ENCODE assay signal across 1 cellular context in genomic region chr12:25257590-25258324, GRCh38.
TF ChIP-seq lines count a peak whose summit lies in the region.

No MANE protein-coding gene starts in this region.

TF ChIP-seq in HepG2, 621 proteins besides CTCF, POLR2A, EP300 and RAD21 (continued from another document and continues in another):
- TF ChIP-seq MLXIP (CRISPR knock-in tag; IDR thresholded peaks at IDR 0.05; ENCODE audit: borderline replicate concordance), result no peak
- peak; percentile 93 for TF ChIP-seq TEAD3 (CRISPR knock-in tag; optimal IDR thresholded peaks at IDR 0.05; ENCODE audit: borderline replicate concordance)
- 0 out of 2 replicates have a peak, but pooled peaks have one; percentile 45 for TF ChIP-seq NCOA2 (CRISPR knock-in tag; IDR thresholded peaks at IDR 0.05)
- TF ChIP-seq ZNF101 (CRISPR knock-in tag; IDR thresholded peaks at IDR 0.05; ENCODE audit: borderline replicate concordance, low read depth), result no peak
- TF ChIP-seq ZNF468 (CRISPR knock-in tag; IDR thresholded peaks at IDR 0.05), result no peak
- TF ChIP-seq ZNF652 (CRISPR knock-in tag; IDR thresholded peaks at IDR 0.05; ENCODE audit: borderline replicate concordance, low read depth), result peak; percentile 74; the same call in 1 of the 2 replicates
- TF ChIP-seq PCBP1 (IDR thresholded peaks at IDR 0.05; ENCODE audit: borderline replicate concordance, low read depth, low read length), result no peak
- 0 out of 2 replicates have a peak, but pooled peaks have one; percentile 10 for TF ChIP-seq THAP11 (CRISPR knock-in tag; IDR thresholded peaks at IDR 0.05)
- TF ChIP-seq PRPF4 (IDR thresholded peaks at IDR 0.05; ENCODE audit: low read depth, low read length, poor library complexity, severe bottlenecking), result no peak
- TF ChIP-seq ZNF333 (CRISPR knock-in tag; IDR thresholded peaks at IDR 0.05; ENCODE audit: borderline replicate concordance), result no peak
- TF ChIP-seq ZNF362 (CRISPR knock-in tag; IDR thresholded peaks at IDR 0.05; ENCODE audit: borderline replicate concordance), result peak; percentile 85
- no peak for TF ChIP-seq DNMT3B (CRISPR knock-in tag; conservative IDR thresholded peaks at IDR 0.05)
- TF ChIP-seq CERS6 (CRISPR knock-in tag; IDR thresholded peaks at IDR 0.05), result no peak
- no peak for TF ChIP-seq TCF7L2 (IDR thresholded peaks at IDR 0.05; ENCODE audit: low read depth, low read length)
- no peak for TF ChIP-seq ZFP37 (CRISPR knock-in tag; IDR thresholded peaks at IDR 0.05; ENCODE audit: borderline replicate concordance)
- peak; percentile 67 for TF ChIP-seq NR2F2 (IDR thresholded peaks at IDR 0.05; ENCODE audit: borderline replicate concordance, low read depth)
- no peak for TF ChIP-seq ATRX (CRISPR knock-in tag; IDR thresholded peaks at IDR 0.05; ENCODE audit: borderline replicate concordance)
- TF ChIP-seq SRSF9 (IDR thresholded peaks at IDR 0.05; ENCODE audit: borderline replicate concordance, insufficient read depth, low read depth, low read length, poor library complexity, severe bottlenecking), result no peak
- peak; percentile 97 for TF ChIP-seq ZNF281 (CRISPR knock-in tag; IDR thresholded peaks at IDR 0.05; ENCODE audit: borderline replicate concordance)
- TF ChIP-seq ZNF792 (CRISPR knock-in tag; IDR thresholded peaks at IDR 0.05), result no peak
- no peak for TF ChIP-seq KAT7 (CRISPR knock-in tag; IDR thresholded peaks at IDR 0.05; ENCODE audit: borderline replicate concordance)
- TF ChIP-seq SOX13 (IDR thresholded peaks at IDR 0.05), result no peak
- TF ChIP-seq SOX13 (CRISPR knock-in tag; conservative IDR thresholded peaks at IDR 0.05 in 1 of 2, IDR thresholded peaks at IDR 0.05 in 1 of 2), result peak in 1 of 2 experiments; percentile 20; a peak in 1 of 4 replicates
- TF ChIP-seq NBN (conservative IDR thresholded peaks at IDR 0.05), result no peak
- TF ChIP-seq REL (CRISPR knock-in tag; conservative IDR thresholded peaks at IDR 0.05), result no peak
- peak; percentile 54; the same call in 1 of the 2 replicates for TF ChIP-seq ZNF644 (CRISPR knock-in tag; IDR thresholded peaks at IDR 0.05; ENCODE audit: low read depth)
- TF ChIP-seq NKX3-1 (CRISPR knock-in tag; IDR thresholded peaks at IDR 0.05), result no peak
- no peak for TF ChIP-seq ZNF589 (CRISPR knock-in tag; conservative IDR thresholded peaks at IDR 0.05)
- no peak for TF ChIP-seq FOXO4 (CRISPR knock-in tag; conservative IDR thresholded peaks at IDR 0.05)
- TF ChIP-seq ZFP90 (CRISPR knock-in tag; IDR thresholded peaks at IDR 0.05; ENCODE audit: borderline replicate concordance), result no peak
- peak; percentile 39; the same call in 1 of the 2 replicates for TF ChIP-seq SAP130 (CRISPR knock-in tag; IDR thresholded peaks at IDR 0.05; ENCODE audit: low read depth)
- TF ChIP-seq AHDC1 (CRISPR knock-in tag; IDR thresholded peaks at IDR 0.05; ENCODE audit: borderline replicate concordance), result peak; percentile 33; the same call in 1 of the 2 replicates
- peak; percentile 20; the same call in 1 of the 2 replicates for TF ChIP-seq REPIN1 (CRISPR knock-in tag; IDR thresholded peaks at IDR 0.05; ENCODE audit: borderline replicate concordance, low read depth)
- no peak for TF ChIP-seq TSC22D2 (CRISPR knock-in tag; IDR thresholded peaks at IDR 0.05; ENCODE audit: borderline replicate concordance)
- TF ChIP-seq ZSCAN20 (CRISPR knock-in tag; IDR thresholded peaks at IDR 0.05; ENCODE audit: borderline replicate concordance), result no peak
- TF ChIP-seq RXRB (CRISPR knock-in tag; IDR thresholded peaks at IDR 0.05; ENCODE audit: borderline replicate concordance), result peak; percentile 51; the same call in 1 of the 2 replicates
- TF ChIP-seq ZFP36L1 (CRISPR knock-in tag; IDR thresholded peaks at IDR 0.05), result no peak
- no peak for TF ChIP-seq MAFK (conservative IDR thresholded peaks at IDR 0.05 in 1 of 2, IDR thresholded peaks at IDR 0.05 in 1 of 2; ENCODE audit: low read length in 2 of 2)
- no peak for TF ChIP-seq ZNF614 (CRISPR knock-in tag; IDR thresholded peaks at IDR 0.05; ENCODE audit: borderline replicate concordance)
- TF ChIP-seq JDP2 (CRISPR knock-in tag; IDR thresholded peaks at IDR 0.05; ENCODE audit: borderline replicate concordance), result no peak
- TF ChIP-seq ZKSCAN5 (CRISPR knock-in tag; IDR thresholded peaks at IDR 0.05), result no peak
- TF ChIP-seq WIZ (CRISPR knock-in tag; IDR thresholded peaks at IDR 0.05), result no peak
- no peak for TF ChIP-seq KLF15 (CRISPR knock-in tag; IDR thresholded peaks at IDR 0.05; ENCODE audit: borderline replicate concordance)
- no peak for TF ChIP-seq ZNF780A (CRISPR knock-in tag; IDR thresholded peaks at IDR 0.05)
- TF ChIP-seq ARHGAP35 (CRISPR knock-in tag; IDR thresholded peaks at IDR 0.05; ENCODE audit: borderline replicate concordance), result no peak
- TF ChIP-seq SKIL (CRISPR knock-in tag; IDR thresholded peaks at IDR 0.05; ENCODE audit: borderline replicate concordance), result no peak
- TF ChIP-seq ZNF121 (CRISPR knock-in tag; IDR thresholded peaks at IDR 0.05), result no peak
- peak; percentile 95 for TF ChIP-seq NR2F6 (IDR thresholded peaks at IDR 0.05)
- TF ChIP-seq NR2F6 (CRISPR knock-in tag; IDR thresholded peaks at IDR 0.05), result peak; percentile 94
- TF ChIP-seq NR2C2 (CRISPR knock-in tag; IDR thresholded peaks at IDR 0.05; ENCODE audit: borderline replicate concordance), result peak; percentile 64; the same call in 1 of the 2 replicates
- 0 out of 2 replicates have a peak, but pooled peaks have one; percentile 40 for TF ChIP-seq ZBTB20 (CRISPR knock-in tag; IDR thresholded peaks at IDR 0.05; ENCODE audit: borderline replicate concordance, low read depth)
- no peak for TF ChIP-seq PAWR (CRISPR knock-in tag; IDR thresholded peaks at IDR 0.05; ENCODE audit: borderline replicate concordance)
- TF ChIP-seq ZNF282 (IDR thresholded peaks at IDR 0.05; ENCODE audit: partially characterized antibody), result no peak
- TF ChIP-seq SMYD3 (CRISPR knock-in tag; IDR thresholded peaks at IDR 0.05), result no peak
